In the genomic region with DNA sequence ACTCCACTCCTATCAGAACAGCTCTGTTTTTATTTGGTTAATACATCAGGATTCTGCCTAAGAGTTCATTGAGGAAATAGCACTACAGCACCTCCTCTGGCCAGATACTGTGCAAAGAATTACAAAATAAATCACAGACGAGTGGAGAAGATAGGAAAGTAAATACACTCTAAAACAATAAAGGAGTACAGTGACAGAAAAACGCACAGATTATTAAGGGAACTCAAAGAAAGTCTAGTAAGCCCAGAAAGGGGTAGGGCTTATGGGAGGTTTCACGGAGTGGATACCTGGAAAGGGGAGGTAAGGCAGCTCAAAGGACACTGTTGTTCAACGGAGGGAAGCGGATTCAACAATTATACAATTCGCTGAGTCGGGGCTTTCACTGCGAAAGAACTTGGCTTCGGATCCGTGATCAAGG, we compare ENCODE assay signal across 8 cellular contexts. TPM values are rescaled to one million over a fixed set of nuclear protein-coding genes. Genes with fewer than 3 reads are reported as not detected.
A peak's percentile ranks its signal among the peaks of the same experiment; 100 is the strongest.
DNase-seq lines count a peak whose midpoint lies in the region; ATAC-seq and TF ChIP-seq lines count a peak whose summit lies in the region.

No MANE protein-coding gene starts in this region.

- TF ChIP-seq CTCF in brain (conservative IDR thresholded peaks at IDR 0.05): peak; percentile 60 to 73

- H3K27ac Mint-ChIP-seq in brain: peak overlapping the region; percentile 35 to 87 (median 55)
- H3K27ac Mint-ChIP-seq in stimulated activated memory B cell treated with anti-CD40 and anti-IgM and Interleukin-4, amounts not matched to agents 10 μg/mL and 1 μg/mL and 100 μg/mL, for 72 hours: peak overlapping the region; percentile 98

- DNase-seq in SIG-M5 treated with dmso at 0.1 percent for 504 hours (lab: John Stamatoyannopoulos, UW; ENCODE audit: unreplicated experiment) (peak; percentile 64), SIG-M5 (lab: John Stamatoyannopoulos, UW) (no peak), NCI-H748 (lab: John Stamatoyannopoulos, UW; ENCODE audit: unreplicated experiment) (peak; percentile 70), inferior parietal cortex (ENCODE audit: extremely low spot score) (peak; percentile 67), GM19240 (ENCODE audit: insufficient read length, low spot score) (no peak)

- H3K36me3 Mint-ChIP-seq in brain: no peaks in the 10 kb centered on the region
- H3K36me3 Mint-ChIP-seq in stimulated activated memory B cell treated with anti-CD40 and anti-IgM and Interleukin-4, amounts not matched to agents 10 μg/mL and 1 μg/mL and 100 μg/mL, for 72 hours: peaks cover 19% of the 10 kb centered on the region

- peaks cover 42% of the 10 kb centered on the region for H3K4me1 Mint-ChIP-seq in brain
- H3K4me1 Mint-ChIP-seq in stimulated activated memory B cell treated with anti-CD40 and anti-IgM and Interleukin-4, amounts not matched to agents 10 μg/mL and 1 μg/mL and 100 μg/mL, for 72 hours: peaks cover 17% of the 10 kb centered on the region

- H3K4me3 Mint-ChIP-seq in brain: peak overlapping the region; percentile 84 to 89 (median 86)
- H3K4me3 Mint-ChIP-seq in stimulated activated memory B cell treated with anti-CD40 and anti-IgM and Interleukin-4, amounts not matched to agents 10 μg/mL and 1 μg/mL and 100 μg/mL, for 72 hours: peak overlapping the region; percentile 81

- peaks cover 0 to 7% (median 0%) of the 10 kb centered on the region in 5 experiments for H3K9me3 Mint-ChIP-seq in brain
- peaks cover 6% of the 10 kb centered on the region for H3K9me3 Mint-ChIP-seq in stimulated activated memory B cell treated with anti-CD40 and anti-IgM and Interleukin-4, amounts not matched to agents 10 μg/mL and 1 μg/mL and 100 μg/mL, for 72 hours

- peak; percentile 10 for ATAC-seq in HG02642 (IDR thresholded peaks at IDR 0.05; ENCODE audit: poor library complexity, unreplicated experiment)
- peak; percentile 52 for ATAC-seq in stimulated activated memory B cell treated with anti-CD40 and anti-IgM and Interleukin-4, amounts not matched to agents 10 μg/mL and 1 μg/mL and 100 μg/mL, for 72 hours

- H3K27me3 Mint-ChIP-seq in brain: peaks cover 25% of the 10 kb centered on the region
- H3K27me3 Mint-ChIP-seq in stimulated activated memory B cell treated with anti-CD40 and anti-IgM and Interleukin-4, amounts not matched to agents 10 μg/mL and 1 μg/mL and 100 μg/mL, for 72 hours: peaks cover 22% of the 10 kb centered on the region

RNA-seq across cellular contexts. Expression of gene OR10AD1, which starts 5.5 kb away (rescaled TPM):
- polyA plus RNA-seq in brain (ENCODE audit: insufficient read depth, low read depth, low replicate concordance): not detected

RNA-seq across cellular contexts. Expression of gene CCDC184, which starts 14.1 kb away (rescaled TPM):
- polyA plus RNA-seq in brain (ENCODE audit: insufficient read depth, low read depth, low replicate concordance): 8.9 TPM

RNA-seq across cellular contexts. Expression of gene ASB8, which starts 40.2 kb away (rescaled TPM):
- polyA plus RNA-seq in brain (ENCODE audit: insufficient read depth, low read depth, low replicate concordance): 26.6 TPM

Comparison
In these comparisons a context has a peak if more than half of its experiments do, and no peak if none do; other contexts are left out.
1. DNase-seq: peak in SIG-M5 treated with dmso at 0.1 percent for 504 hours (single experiment), NCI-H748 (single experiment) and inferior parietal cortex (single experiment); none in SIG-M5 (single experiment) and GM19240 (single experiment).